13 cellular contexts compared by ENCODE assay signal in the genomic region with DNA sequence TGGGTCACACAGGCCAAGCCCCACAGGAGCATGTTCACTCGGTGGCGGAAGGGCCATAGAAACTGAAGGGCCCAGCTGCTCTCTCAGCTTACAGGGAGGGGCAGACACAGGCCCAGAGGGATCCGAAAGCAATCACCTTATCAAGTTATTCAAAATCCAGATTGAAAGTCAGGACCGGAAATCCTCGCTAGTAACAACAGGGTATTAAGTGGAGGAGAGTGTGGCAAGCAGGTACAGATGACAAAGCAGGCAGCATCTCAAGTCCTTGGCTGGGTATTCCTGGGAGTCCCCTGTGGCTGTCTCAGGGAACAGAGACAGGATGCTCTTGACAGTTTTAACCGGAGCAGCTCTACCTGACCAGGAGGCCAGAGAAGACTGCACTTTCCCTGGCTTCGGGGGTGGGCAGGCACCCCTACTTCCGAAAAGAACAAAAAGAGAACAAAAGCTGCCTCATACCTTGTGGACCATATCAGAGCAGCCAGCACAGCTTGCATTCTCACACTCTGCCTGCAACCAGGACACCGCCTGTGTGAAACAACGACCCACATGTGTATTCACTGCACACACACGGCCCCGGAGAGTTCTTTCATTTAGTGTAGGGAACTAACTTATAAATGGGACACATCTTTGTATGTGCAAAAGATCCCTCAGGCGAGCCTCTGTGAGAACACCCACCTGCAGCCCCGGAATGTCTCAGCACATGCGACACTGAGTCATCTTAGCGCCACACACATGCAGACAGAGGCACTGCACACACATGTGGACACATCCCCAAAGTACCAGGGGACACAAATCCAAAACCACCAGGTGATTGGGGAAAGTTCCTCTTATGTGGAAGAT.
DNase-seq lines count a peak whose midpoint lies in the region; ATAC-seq and TF ChIP-seq lines count a peak whose summit lies in the region.
"Had no signal": no experiment of that assay in that cellular context is flagged by ENCODE, and none has a peak within 500 bp of the region (broad histone marks: within the 10 kb centered on the region; RNA-seq: fewer than 3 reads in every experiment).

No MANE protein-coding gene starts in this region.

- H3K27ac Mint-ChIP-seq in effector memory CD8-positive, alpha-beta T cell = peak overlapping the region; percentile 53 to 81
- H3K27ac Mint-ChIP-seq in CD14-positive monocyte = no peak overlapping the region
- H3K27ac Mint-ChIP-seq: activated naive CD8-positive, alpha-beta T cell had no signal

- no peak for TF ChIP-seq POLR2A in prostate gland (IDR thresholded peaks at IDR 0.05)

- H3K27me3 ChIP-seq in prostate gland (replicated peaks; ENCODE audit: insufficient read depth) (no peaks in the 10 kb centered on the region), A673 (replicated peaks; ENCODE audit: insufficient read depth, low read depth, low read length, poor library complexity) (no peaks in the 10 kb centered on the region)
- H3K27me3 ChIP-seq: upper lobe of right lung had no signal

- peaks cover 6% of the 10 kb centered on the region for H3K36me3 Mint-ChIP-seq in effector memory CD8-positive, alpha-beta T cell (ENCODE audit: insufficient read depth)
- no peaks in the 10 kb centered on the region for H3K36me3 Mint-ChIP-seq in CD14-positive monocyte

- 53% methylated on average over 16 of the region's 16 CpGs for WGBS in prostate gland

- H3K36me3 ChIP-seq in prostate gland = no peaks in the 10 kb centered on the region
- H3K36me3 ChIP-seq in A673 (ENCODE audit: insufficient read depth, low read length, poor library complexity, severe bottlenecking) = no peaks in the 10 kb centered on the region
- H3K36me3 ChIP-seq: upper lobe of right lung had no signal

- H3K9me3 ChIP-seq in prostate gland (no peaks in the 10 kb centered on the region), A673 (ENCODE audit: low read depth, low read length, poor library complexity, severe bottlenecking) (no peaks in the 10 kb centered on the region)
- H3K9me3 ChIP-seq: SK-N-SH, upper lobe of right lung had no signal

- H3K27ac ChIP-seq in prostate gland (peak overlapping the region; percentile 36 to 53), A673 (ENCODE audit: low read depth, low read length, poor library complexity, severe bottlenecking) (no peak overlapping the region)
- H3K27ac ChIP-seq: upper lobe of right lung had no signal

- H3K4me3 Mint-ChIP-seq in effector memory CD8-positive, alpha-beta T cell = no peak overlapping the region
- H3K4me3 Mint-ChIP-seq in CD14-positive monocyte = no peak overlapping the region
- H3K4me3 Mint-ChIP-seq: activated naive CD8-positive, alpha-beta T cell had no signal

- DNase-seq in GM12865 (ENCODE audit: low read depth) (peak; percentile 65), NCI-H2171 treated with DMSO at 0.1 percent for 48 hours (lab: John Stamatoyannopoulos, UW) (peak; percentile 90), prostate gland (ENCODE audit: low spot score) (no peak), A673 (ENCODE audit: low spot score) (no peak), CD14-positive monocyte (ENCODE audit: low spot score) (no peak), UCSD-AML1 (lab: John Stamatoyannopoulos, UW; ENCODE audit: unreplicated experiment) (no peak)
- DNase-seq in effector memory CD8-positive, alpha-beta T cell = no peak
- DNase-seq: activated CD4-positive, alpha-beta T cell treated with anti-CD3 and anti-CD28 coated beads, Interleukin-2, amount 50 U/mL, for 4 hours; NCI-H2029 treated with DMSO at 0.1 percent for 48 hours; upper lobe of right lung had no signal

- no peak overlapping the region for H3K4me3 ChIP-seq in GM12865 (ENCODE audit: low read depth, low read length)
- no peak overlapping the region for H3K4me3 ChIP-seq in prostate gland
- H3K4me3 ChIP-seq in A673 (ENCODE audit: low read depth, low read length, poor library complexity, severe bottlenecking) = no peak overlapping the region
- H3K4me3 ChIP-seq: upper lobe of right lung had no signal

- peaks cover 22 to 26% of the 10 kb centered on the region in 2 donors for H3K4me1 Mint-ChIP-seq in effector memory CD8-positive, alpha-beta T cell (ENCODE audit: low read depth in 2 of 2)
- peaks cover 6% of the 10 kb centered on the region for H3K4me1 Mint-ChIP-seq in CD14-positive monocyte

- ATAC-seq in effector memory CD8-positive, alpha-beta T cell (replicated peaks) = no peak
- no peak for ATAC-seq in HG03039 (IDR thresholded peaks at IDR 0.05; ENCODE audit: unreplicated experiment)
- ATAC-seq: upper lobe of right lung had no signal

- CTCF ChIA-PET in A673 (lab: Charles Lee) = no interaction called here

- intact Hi-C loops in prostate gland (cut with DNase I) (no loop called here), A673 (cut with micrococcal nuclease; ENCODE audit: unreplicated experiment) (no loop called here), CD14-positive monocyte (cut with micrococcal nuclease) (no loop called here)

- H3K27me3 Mint-ChIP-seq in effector memory CD8-positive, alpha-beta T cell = no peaks in the 10 kb centered on the region
- peaks cover 0 to 3% (median 0%) of the 10 kb centered on the region in 3 donors for H3K27me3 Mint-ChIP-seq in CD14-positive monocyte (ENCODE audit: low read depth in 3 of 3)
- H3K27me3 Mint-ChIP-seq: activated naive CD8-positive, alpha-beta T cell had no signal

- POLR2A ChIA-PET in A673 (lab: Charles Lee; ENCODE audit: low non-redundant PET) = no interaction called here

- no TSS peak for BruUV-seq in A673 (replicated peaks; lab: Mats Ljungman, UMichigan)

- peaks cover 22% of the 10 kb centered on the region for H3K4me1 ChIP-seq in prostate gland (replicated peaks)
- peaks cover 14% of the 10 kb centered on the region for H3K4me1 ChIP-seq in A673 (ENCODE audit: insufficient read depth, low read length, poor library complexity, severe bottlenecking)

- H3K9me3 Mint-ChIP-seq in effector memory CD8-positive, alpha-beta T cell = no peaks in the 10 kb centered on the region
- peaks cover 0 to 3% (median 0%) of the 10 kb centered on the region in 7 donors for H3K9me3 Mint-ChIP-seq in CD14-positive monocyte

- peak; percentile 18 for TF ChIP-seq CTCF in GM12865 (IDR thresholded peaks at IDR 0.05; ENCODE audit: insufficient read depth, low read depth, low read length, missing control alignments)
- peak in 1 of 4 experiments; percentile 19 for TF ChIP-seq CTCF in prostate gland (IDR thresholded peaks at IDR 0.05)
- TF ChIP-seq CTCF in A673 (conservative IDR thresholded peaks at IDR 0.05; ENCODE audit: low read depth, low read length) = no peak
- TF ChIP-seq CTCF in CD14-positive monocyte (IDR thresholded peaks at IDR 0.05) = no peak

Comparison
In these comparisons a context has a peak if more than half of its experiments do, and no peak if none do; other contexts are left out.
1. DNase-seq: peak in GM12865 (single experiment) and NCI-H2171 treated with DMSO at 0.1 percent for 48 hours (single experiment); none in effector memory CD8-positive, alpha-beta T cell (0 of 3), prostate gland (single experiment), A673 (single experiment), CD14-positive monocyte (single experiment) and UCSD-AML1 (single experiment).
2. H3K27ac Mint-ChIP-seq: peak in effector memory CD8-positive, alpha-beta T cell (2 of 2); none in CD14-positive monocyte (0 of 7).